10 cellular contexts compared by ENCODE assay signal in genomic region chr2:46535360-46535759, GRCh38. TPM values are rescaled to one million over a fixed set of nuclear protein-coding genes. Genes with fewer than 3 reads are reported as not detected.
DNase-seq lines count a peak whose midpoint lies in the region; ATAC-seq, FAIRE-seq and TF ChIP-seq lines count a peak whose summit lies in the region.
"Had no signal": no experiment of that assay in that cellular context is flagged by ENCODE, and none has a peak within 500 bp of the region (broad histone marks: within the 10 kb centered on the region; RNA-seq: fewer than 3 reads in every experiment).

No MANE protein-coding gene starts in this region.

- H3K27me3 ChIP-seq in upper lobe of right lung: no peaks in the 10 kb centered on the region

- H3K4me1 ChIP-seq in upper lobe of right lung (peaks cover 22% of the 10 kb centered on the region), kidney (ENCODE audit: control insufficient read depth in 1 of 2, insufficient read depth in 1 of 2, low read depth in 1 of 2, low read length in 2 of 2) (no peaks in the 10 kb centered on the region)

- DNase-seq in stimulated activated CD4-positive, alpha-beta T cell treated with anti-CD3 and anti-CD28 coated beads, Interleukin-1b, Interleukin-23, amount 100 ng/mL, for 48 hours: peak; percentile 35
- DNase-seq in stimulated activated CD4-positive, alpha-beta T cell treated with anti-CD3 and anti-CD28 coated beads, Interleukin-12 subunit alpha, Interleukin-12 subunit beta, amount 100 ng/mL, for 4 hours: no peak
- DNase-seq in UCSD-AML1 (lab: John Stamatoyannopoulos, UW; ENCODE audit: unreplicated experiment): peak; percentile 38
- no peak for DNase-seq in upper lobe of right lung
- DNase-seq in NCI-H526 (lab: John Stamatoyannopoulos, UW): no peak
- DNase-seq in kidney: no peak
- no peak for DNase-seq in NCI-H69 (lab: John Stamatoyannopoulos, UW)
- DNase-seq: T-helper 9 cell had no signal

- intact Hi-C loops in upper lobe of right lung (cut with DNase I): no loop called here
- intact Hi-C loops in kidney (cut with DNase I): no loop called here

- no peak overlapping the region for H3K9ac ChIP-seq in kidney (ENCODE audit: low read length in 2 of 2)

- H3K27ac ChIP-seq in upper lobe of right lung: peak overlapping the region; percentile 38
- no peak overlapping the region for H3K27ac ChIP-seq in kidney (ENCODE audit: low read depth in 2 of 2, low read length in 2 of 2)

- no peak overlapping the region for H3K4me3 ChIP-seq in upper lobe of right lung
- no peak overlapping the region for H3K4me3 ChIP-seq in kidney (ENCODE audit: low read length in 2 of 2)

- no peaks in the 10 kb centered on the region for H3K36me3 ChIP-seq in upper lobe of right lung
- no peaks in the 10 kb centered on the region for H3K36me3 ChIP-seq in kidney (ENCODE audit: control insufficient read depth in 1 of 2, insufficient read depth in 2 of 2, low read length in 2 of 2)

- H3K9me3 ChIP-seq in upper lobe of right lung (no peaks in the 10 kb centered on the region), kidney (ENCODE audit: control insufficient read depth in 1 of 2, low read length in 2 of 2) (no peaks in the 10 kb centered on the region)

- no peak for FAIRE-seq in kidney (lab: Jason Lieb, UNC)

- peak; percentile 63 for ATAC-seq in HG03139 (IDR thresholded peaks at IDR 0.05; ENCODE audit: unreplicated experiment)
- peak; percentile 83 for ATAC-seq in upper lobe of right lung

- TF ChIP-seq CTCF in upper lobe of right lung (IDR thresholded peaks at IDR 0.05) (no peak), kidney (IDR thresholded peaks at IDR 0.05; ENCODE audit: borderline replicate concordance, extremely low read depth, insufficient read depth) (no peak)

RNA-seq across cellular contexts. Expression of gene RHOQ, which starts 6.9 kb away (rescaled TPM):
- total RNA-seq in upper lobe of right lung (92.9 TPM), kidney (63.2 TPM)
- polyA plus RNA-seq in kidney (ENCODE audit: insufficient read depth, low read depth, low replicate concordance): 45.4 TPM

RNA-seq across cellular contexts. Expression of gene ATP6V1E2, which starts 7.0 kb away (rescaled TPM):
- 10.7 TPM for total RNA-seq in upper lobe of right lung
- total RNA-seq in kidney: 4.5 TPM
- 3.5 TPM for polyA plus RNA-seq in kidney (ENCODE audit: insufficient read depth, low read depth, low replicate concordance)

RNA-seq across cellular contexts. Expression of gene TMEM247, which starts 56.0 kb away (rescaled TPM):
- not detected for total RNA-seq in upper lobe of right lung
- not detected for total RNA-seq in kidney
- not detected for polyA plus RNA-seq in kidney (ENCODE audit: insufficient read depth, low read depth, low replicate concordance)
- total RNA-seq: Daoy had no signal

Comparison
In these comparisons a context has a peak if more than half of its experiments do, and no peak if none do; other contexts are left out.
1. DNase-seq: peak in stimulated activated CD4-positive, alpha-beta T cell treated with anti-CD3 and anti-CD28 coated beads, Interleukin-1b, Interleukin-23, amount 100 ng/mL, for 48 hours (single experiment) and UCSD-AML1 (single experiment); none in stimulated activated CD4-positive, alpha-beta T cell treated with anti-CD3 and anti-CD28 coated beads, Interleukin-12 subunit alpha, Interleukin-12 subunit beta, amount 100 ng/mL, for 4 hours (single experiment), upper lobe of right lung (single experiment), NCI-H526 (0 of 2), kidney (single experiment) and NCI-H69 (single experiment).